In the genomic region with DNA sequence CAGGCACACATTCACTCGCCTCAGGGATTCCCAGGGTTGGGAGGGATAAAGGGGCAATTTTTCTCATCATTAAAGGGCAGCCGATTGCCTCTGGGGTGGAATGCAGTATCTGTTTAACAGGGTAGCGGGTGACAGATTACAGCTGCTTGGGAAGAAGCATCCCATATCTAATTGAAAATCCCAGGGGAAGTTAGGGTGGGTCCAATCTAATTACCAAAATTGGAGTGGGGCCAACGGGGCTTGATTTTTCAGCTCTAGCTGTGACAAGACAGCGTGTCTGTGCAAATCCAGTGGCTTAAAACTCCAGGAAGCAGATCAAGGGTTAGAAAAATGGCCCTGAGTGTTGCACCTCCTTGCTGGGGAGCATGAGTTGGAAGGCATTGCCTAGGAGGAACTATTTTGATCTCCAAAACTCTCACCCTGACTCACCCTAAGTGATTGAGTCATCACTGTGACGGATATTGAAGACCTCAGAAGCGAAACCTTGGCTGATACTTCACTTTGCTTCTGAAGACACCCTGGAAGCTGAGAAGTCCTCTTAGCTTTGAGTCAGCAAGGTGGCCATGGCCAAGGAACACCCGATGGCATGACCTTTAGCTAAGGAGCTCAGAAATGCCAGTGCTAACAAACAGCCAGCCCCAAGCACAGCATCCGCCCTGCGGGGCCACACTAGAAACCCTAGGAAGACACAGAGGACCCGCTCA, we compare ENCODE assay signal across 8 cellular contexts. TPM values are rescaled to one million over a fixed set of nuclear protein-coding genes. Genes with fewer than 3 reads are reported as not detected.
DNase-seq lines count a peak whose midpoint lies in the region; ATAC-seq, FAIRE-seq and TF ChIP-seq lines count a peak whose summit lies in the region.

No MANE protein-coding gene starts in this region.

- 47 to 50% methylated on average over 11 of the region's 11 CpGs for WGBS in GM23248 (ENCODE audit: low coverage in 1 of 2, low lambda C conversion rate in 2 of 2, missing lambda C conversion rate in 2 of 2), 2 experiments
- 93 to 99% methylated on average over 9 to 11 of the region's 11 CpGs for WGBS in endodermal cell (ENCODE audit: insufficient coverage in 1 of 2, insufficient read length in 1 of 2), 2 experiments

- no peak for ATAC-seq in GM18909 (IDR thresholded peaks at IDR 0.05; ENCODE audit: poor library complexity, unreplicated experiment)
- no peak for ATAC-seq in GM18505 (IDR thresholded peaks at IDR 0.05; ENCODE audit: unreplicated experiment)

- FAIRE-seq in RCC 7860 (lab: Jason Lieb, UNC) = peak; percentile 83

- no peaks in the 10 kb centered on the region for H3K9me3 Mint-ChIP-seq in endodermal cell

- TF ChIP-seq POLR2A in GM18505 (IDR thresholded peaks at IDR 0.05; ENCODE audit: borderline replicate concordance, extremely low read depth, insufficient read depth, insufficient read length) = no peak

- H3K27ac ChIP-seq in GM23248 (peak overlapping the region; percentile 76), endodermal cell (ENCODE audit: low read depth, low read length) (peak overlapping the region; percentile 47)

- H3F3A ChIP-seq in GM23248 (ENCODE audit: insufficient read depth) = peaks cover 41% of the 10 kb centered on the region

- H3K79me2 ChIP-seq in GM23248 (ENCODE audit: insufficient read depth) = no peaks in the 10 kb centered on the region

- H3K4me2 ChIP-seq in GM23248 (ENCODE audit: unreplicated experiment) = peak overlapping the region; percentile 43

- H3K4me3 ChIP-seq in GM23248 (no peak overlapping the region), endodermal cell (ENCODE audit: low read length) (no peak overlapping the region)

- TF ChIP-seq CTCF in endodermal cell (conservative IDR thresholded peaks at IDR 0.05) = no peak

- no peak overlapping the region for H3K4me3 Mint-ChIP-seq in endodermal cell

- no peaks in the 10 kb centered on the region for H3K36me3 ChIP-seq in GM23248 (ENCODE audit: low read depth)
- no peaks in the 10 kb centered on the region for H3K36me3 ChIP-seq in endodermal cell (ENCODE audit: control insufficient read depth, insufficient read depth, low read length)

- in situ Hi-C loops in GM23248 (cut with MboI) = no loop called here

- peak overlapping the region; percentile 50 for H3K27ac Mint-ChIP-seq in endodermal cell

- no peaks in the 10 kb centered on the region for H3K27me3 Mint-ChIP-seq in endodermal cell (ENCODE audit: insufficient read depth)

- no peaks in the 10 kb centered on the region for H4K20me1 ChIP-seq in GM23248 (ENCODE audit: insufficient read depth)

- peaks cover 19% of the 10 kb centered on the region for H3K4me1 Mint-ChIP-seq in endodermal cell

- no peaks in the 10 kb centered on the region for H3K9me3 ChIP-seq in GM23248 (ENCODE audit: low read depth)
- H3K9me3 ChIP-seq in endodermal cell (ENCODE audit: control insufficient read depth, low read length) = no peaks in the 10 kb centered on the region

- no peaks in the 10 kb centered on the region for H3K27me3 ChIP-seq in GM23248 (replicated peaks; ENCODE audit: insufficient read depth)
- no peaks in the 10 kb centered on the region for H3K27me3 ChIP-seq in endodermal cell (ENCODE audit: control insufficient read depth, insufficient read depth, low read length, poor library complexity, severe bottlenecking)

- no peaks in the 10 kb centered on the region for H3K9me2 ChIP-seq in GM23248 (ENCODE audit: insufficient read depth)

- H3K36me3 Mint-ChIP-seq in endodermal cell (ENCODE audit: low read depth) = peaks cover 6% of the 10 kb centered on the region

- H2AFZ ChIP-seq in GM23248 = no peak overlapping the region

- H3K4me1 ChIP-seq in GM23248 (ENCODE audit: insufficient read depth) = peaks cover 36% of the 10 kb centered on the region
- no peaks in the 10 kb centered on the region for H3K4me1 ChIP-seq in endodermal cell (ENCODE audit: control insufficient read depth, insufficient read depth, low read length)

- H3K9ac ChIP-seq in GM23248 (peak overlapping the region; percentile 28; the same call in 1 of the 2 replicates), endodermal cell (ENCODE audit: extremely low read depth, low read length, poor library complexity, severe bottlenecking) (no peak overlapping the region)

- DNase-seq in COR-L47 (lab: John Stamatoyannopoulos, UW) (peak; percentile 20), GM23248 (peak; percentile 98), RCC 7860 (ENCODE audit: low spot score) (peak; percentile 83), endodermal cell (no peak), cerebellar nuclear complex (lab: John Stamatoyannopoulos, UW) (no peak)
- DNase-seq in stimulated activated CD4-positive, alpha-beta T cell treated with anti-CD3 and anti-CD28 coated beads, Interleukin-4, amount 100 ng/mL, for 24 hours = peak; percentile 44

RNA-seq across cellular contexts. Expression of gene GRHL3, which starts 46.0 kb away (rescaled TPM):
- total RNA-seq in GM23248 (2014; rRNA removed; shearing (Covaris generic)) = not detected in 2 replicates
- polyA plus RNA-seq in GM23248 (2016; fragmentation: Nextera tagmentation; extraction: Ambion mirVana) = not detected in 2 replicates
- total RNA-seq in endodermal cell = 1 to 10 TPM; 1.8 to 2.5 TPM
- polyA plus RNA-seq in endodermal cell (2013, experiment 1 of 2) = 2.6 TPM
- 2.6 TPM for polyA plus RNA-seq in endodermal cell (2013, experiment 2 of 2)

RNA-seq across cellular contexts. Expression of gene STPG1, which starts 48.5 kb away (rescaled TPM):
- 2.4 and 7.9 TPM in 2 replicates for total RNA-seq in GM23248 (2014; rRNA removed; shearing (Covaris generic))
- 9.2 and 12.8 TPM in 2 replicates for polyA plus RNA-seq in GM23248 (2016; fragmentation: Nextera tagmentation; extraction: Ambion mirVana)
- total RNA-seq in endodermal cell = 10 to 100 TPM; 16.6 to 16.9 TPM
- polyA plus RNA-seq in endodermal cell (2013, experiment 1 of 2) = 8.8 TPM
- polyA plus RNA-seq in endodermal cell (2013, experiment 2 of 2) = 9.5 TPM

RNA-seq across cellular contexts. Expression of gene NIPAL3, which starts 50.5 kb away (rescaled TPM):
- 71.5 and 78.4 TPM in 2 replicates for total RNA-seq in GM23248 (2014; rRNA removed; shearing (Covaris generic))
- polyA plus RNA-seq in GM23248 (2016; fragmentation: Nextera tagmentation; extraction: Ambion mirVana) = 55.9 and 59.5 TPM in 2 replicates
- total RNA-seq in endodermal cell = 1 to 10 TPM; 4.7 to 5.5 TPM
- 7.9 TPM for polyA plus RNA-seq in endodermal cell (2013, experiment 1 of 2)
- 7.4 TPM for polyA plus RNA-seq in endodermal cell (2013, experiment 2 of 2)

Comparison
In these comparisons a context has a peak if more than half of its experiments do, and no peak if none do; other contexts are left out.
1. DNase-seq: peak in COR-L47 (single experiment), GM23248 (single experiment), RCC 7860 (single experiment) and stimulated activated CD4-positive, alpha-beta T cell treated with anti-CD3 and anti-CD28 coated beads, Interleukin-4, amount 100 ng/mL, for 24 hours (single experiment); none in endodermal cell (single experiment) and cerebellar nuclear complex (0 of 2).
2. RNA of gene NIPAL3, which starts 50.5 kb away (total RNA-seq): 71.5 to 78.4 TPM in GM23248; 4.7 to 5.5 TPM in endodermal cell; every median in the first group is over 10 times any median in the second.